8 cellular contexts compared by ENCODE assay signal in genomic region chr1:58780586-58781452, GRCh38.
DNase-seq lines count a peak whose midpoint lies in the region; ATAC-seq, FAIRE-seq and TF ChIP-seq lines count a peak whose summit lies in the region.

No MANE protein-coding gene starts in this region.

- H3K36me3 Mint-ChIP-seq in nephron (ENCODE audit: low read depth) = peaks cover 25% of the 10 kb centered on the region

- no peaks in the 10 kb centered on the region for H3K27me3 Mint-ChIP-seq in nephron (ENCODE audit: low read depth)

- no peaks in the 10 kb centered on the region for H3K9me3 Mint-ChIP-seq in nephron

- H3K27ac ChIP-seq in effector memory CD4-positive, alpha-beta T cell (ENCODE audit: insufficient read depth, low read length, poor library complexity, severe bottlenecking) = no peak overlapping the region

- H3K4me3 ChIP-seq in NT2/D1 (ENCODE audit: insufficient read length, low read depth) = peak overlapping the region; percentile 94
- peak overlapping the region; percentile 86 for H3K4me3 ChIP-seq in effector memory CD4-positive, alpha-beta T cell (ENCODE audit: insufficient read depth, low read depth, low read length, poor library complexity, severe bottlenecking)

- TF ChIP-seq CTCF in nephron (IDR thresholded peaks at IDR 0.05; ENCODE audit: unreplicated experiment in 3 of 3) (no peak), D721Med (IDR thresholded peaks at IDR 0.05; ENCODE audit: insufficient read depth, missing control alignments) (no peak), GM10248 (IDR thresholded peaks at IDR 0.05; ENCODE audit: control extremely low read depth, extremely low read depth, low read depth, missing control alignments) (no peak)

- H3K9me3 ChIP-seq in NT2/D1 (ENCODE audit: insufficient read depth, low read length) = peaks cover 12% of the 10 kb centered on the region; the same call in 1 of the 2 replicates
- H3K9me3 ChIP-seq in effector memory CD4-positive, alpha-beta T cell (ENCODE audit: control insufficient read depth, low read length) = no peaks in the 10 kb centered on the region

- H3K4me1 Mint-ChIP-seq in nephron = peaks cover 23% of the 10 kb centered on the region

- H3K9ac ChIP-seq in NT2/D1 (ENCODE audit: insufficient read length, low read depth) = no peak overlapping the region

- CTCF ChIA-PET in GM10248 (lab: Yijun Ruan, JAX) = interaction anchor here (0.6 to 1.9 kb wide), 5 partner anchors 11 to 74 kb away, joined by 3 to 5 read pairs (median 3); no protein-coding TSS in a partner anchor

- H3K27ac Mint-ChIP-seq in nephron = peak overlapping the region; percentile 35 to 96 (median 73)

- no peak for ATAC-seq in GM18502 (IDR thresholded peaks at IDR 0.05; ENCODE audit: poor library complexity, unreplicated experiment)
- no peak for ATAC-seq in HG02588 (IDR thresholded peaks at IDR 0.05; ENCODE audit: unreplicated experiment)

- peak overlapping the region; percentile 91 to 95 (median 92) for H3K4me3 Mint-ChIP-seq in nephron

- FAIRE-seq in GM19239 (lab: Jason Lieb, UNC) (peak; percentile 37), D721Med (lab: Jason Lieb, UNC) (no peak)

- no peaks in the 10 kb centered on the region for H3K27me3 ChIP-seq in NT2/D1 (ENCODE audit: insufficient read depth, insufficient read length)
- no peaks in the 10 kb centered on the region for H3K27me3 ChIP-seq in effector memory CD4-positive, alpha-beta T cell (replicated peaks; ENCODE audit: control insufficient read depth, insufficient read depth, low read length, poor library complexity, severe bottlenecking)

- POLR2A ChIA-PET in GM10248 (lab: Yijun Ruan, JAX) = interaction anchor here (1.1 to 1.2 kb wide), 2 partner anchors 8 to 122 kb away, joined by 3 to 4 read pairs; no protein-coding TSS in a partner anchor

- peaks cover 11% of the 10 kb centered on the region for H3K4me1 ChIP-seq in NT2/D1 (ENCODE audit: insufficient read depth, insufficient read length)
- H3K4me1 ChIP-seq in effector memory CD4-positive, alpha-beta T cell (ENCODE audit: control insufficient read depth, insufficient read depth, low read length, poor library complexity, severe bottlenecking) = peaks cover 15% of the 10 kb centered on the region

- peaks cover 24% of the 10 kb centered on the region for H3K36me3 ChIP-seq in NT2/D1 (ENCODE audit: insufficient read depth, insufficient read length, low read length)
- no peaks in the 10 kb centered on the region for H3K36me3 ChIP-seq in effector memory CD4-positive, alpha-beta T cell (ENCODE audit: control insufficient read depth, insufficient read depth, low read length)

- no peak for DNase-seq in GM19239 (ENCODE audit: insufficient read length, low spot score)
- DNase-seq in NT2/D1 (ENCODE audit: low read depth, low spot score) = no peak
- peak; percentile 29 to 44 (median 42) for DNase-seq in effector memory CD4-positive, alpha-beta T cell
- no peak for DNase-seq in D721Med (ENCODE audit: insufficient read length, low spot score)
- DNase-seq in GM10248 (ENCODE audit: extremely low spot score) = no peak

Comparison
In these comparisons a context has a peak if more than half of its experiments do, and no peak if none do; other contexts are left out.
1. DNase-seq: peak in effector memory CD4-positive, alpha-beta T cell (3 of 3); none in GM19239 (single experiment), NT2/D1 (single experiment), D721Med (single experiment) and GM10248 (single experiment).